ENCODE assay signal across 9 cellular contexts in the genomic region with DNA sequence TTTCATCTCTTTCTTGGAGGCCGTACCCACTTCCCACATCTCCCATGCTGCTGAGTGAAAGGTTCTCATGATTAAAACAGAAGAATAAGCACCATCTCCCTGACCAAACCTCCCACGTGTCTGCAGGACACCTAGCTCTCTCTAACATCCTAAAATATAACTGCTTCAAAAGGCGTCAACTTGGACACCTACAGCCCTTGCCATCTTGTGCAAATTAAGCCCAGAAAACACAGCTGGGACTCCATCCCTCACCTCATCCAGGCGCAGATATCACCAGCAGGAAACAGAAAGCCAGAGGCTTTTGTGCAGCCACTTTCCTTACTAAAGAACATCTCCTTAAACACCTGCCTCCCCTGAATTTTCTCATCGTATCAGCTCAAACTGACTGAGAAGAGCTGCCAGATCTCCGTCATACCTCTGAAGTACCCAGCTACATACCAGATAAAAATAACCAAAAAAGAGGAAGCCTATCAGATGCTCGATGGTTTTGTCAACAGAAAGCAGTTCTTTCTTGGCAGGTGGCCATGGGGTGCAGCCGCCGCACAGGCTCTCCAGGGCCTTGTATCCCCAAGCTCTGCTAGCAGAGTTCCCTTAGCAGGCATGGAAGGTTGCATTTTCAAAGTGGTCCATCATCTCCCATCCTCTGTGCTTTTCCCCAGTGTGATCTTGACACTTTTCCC. TPM values are rescaled to one million over a fixed set of nuclear protein-coding genes. Genes with fewer than 3 reads are reported as not detected.
DNase-seq lines count a peak whose midpoint lies in the region; ATAC-seq, FAIRE-seq and TF ChIP-seq lines count a peak whose summit lies in the region.
"Had no signal": no experiment of that assay in that cellular context is flagged by ENCODE, and none has a peak within 500 bp of the region (broad histone marks: within the 10 kb centered on the region; RNA-seq: fewer than 3 reads in every experiment).

No MANE protein-coding gene starts in this region.

- H3K27me3 Mint-ChIP-seq in activated naive CD8-positive, alpha-beta T cell treated with anti-CD3 and anti-CD28 coated beads, Interleukin-2, amount 50 U/mL, for 24 hours: no peaks in the 10 kb centered on the region
- H3K27me3 Mint-ChIP-seq in glutamatergic neuron (ENCODE audit: unreplicated experiment): no peaks in the 10 kb centered on the region

- H3K27ac Mint-ChIP-seq in activated naive CD8-positive, alpha-beta T cell treated with anti-CD3 and anti-CD28 coated beads, Interleukin-2, amount 50 U/mL, for 24 hours: no peak overlapping the region
- no peak overlapping the region for H3K27ac Mint-ChIP-seq in glutamatergic neuron (ENCODE audit: unreplicated experiment)

- peak; percentile 19 for DNase-seq in GM12892 (ENCODE audit: insufficient read length)
- peak; percentile 32 for DNase-seq in NCI-H345 treated with DMSO at 0.1 percent for 48 hours (lab: John Stamatoyannopoulos, UW; ENCODE audit: unreplicated experiment)
- peak; percentile 21 for DNase-seq in middle frontal gyrus (ENCODE audit: extremely low spot score, low spot score)
- DNase-seq in activated naive CD8-positive, alpha-beta T cell treated with anti-CD3 and anti-CD28 coated beads, Interleukin-2, amount 50 U/mL, for 24 hours: no peak
- no peak for DNase-seq in glutamatergic neuron
- no peak for DNase-seq in ecto neural progenitor cell (ENCODE audit: low spot score)
- DNase-seq in G401 (ENCODE audit: low spot score): no peak
- DNase-seq: activated CD8-positive, alpha-beta memory T cell treated with anti-CD3 and anti-CD28 coated beads, Interleukin-2, amount 50 U/mL, for 4 hours had no signal

- ATAC-seq in HG02678 (IDR thresholded peaks at IDR 0.05; ENCODE audit: unreplicated experiment): peak; percentile 69
- no peak for ATAC-seq in activated naive CD8-positive, alpha-beta T cell treated with anti-CD3 and anti-CD28 coated beads, Interleukin-2, amount 50 U/mL, for 24 hours

- TF ChIP-seq CTCF in glutamatergic neuron (IDR thresholded peaks at IDR 0.05; ENCODE audit: partially characterized antibody, unreplicated experiment): no peak

- in situ Hi-C loops in G401 (cut with HindIII; ENCODE audit: low sequenced_read_pairs): no loop called here

- no peak overlapping the region for H3K4me3 Mint-ChIP-seq in activated naive CD8-positive, alpha-beta T cell treated with anti-CD3 and anti-CD28 coated beads, Interleukin-2, amount 50 U/mL, for 24 hours
- H3K4me3 Mint-ChIP-seq in glutamatergic neuron (ENCODE audit: unreplicated experiment): no peak overlapping the region

- H3K9me3 Mint-ChIP-seq in activated naive CD8-positive, alpha-beta T cell treated with anti-CD3 and anti-CD28 coated beads, Interleukin-2, amount 50 U/mL, for 24 hours: no peaks in the 10 kb centered on the region
- H3K9me3 Mint-ChIP-seq in glutamatergic neuron (ENCODE audit: unreplicated experiment): peaks cover 2% of the 10 kb centered on the region

- no peak for TF ChIP-seq POLR2A in GM12892 (IDR thresholded peaks at IDR 0.05; ENCODE audit: low read depth, low read length)

- H3K4me1 Mint-ChIP-seq in activated naive CD8-positive, alpha-beta T cell treated with anti-CD3 and anti-CD28 coated beads, Interleukin-2, amount 50 U/mL, for 24 hours: peaks cover 34% of the 10 kb centered on the region
- H3K4me1 Mint-ChIP-seq in glutamatergic neuron (ENCODE audit: low read depth, unreplicated experiment): no peaks in the 10 kb centered on the region

- FAIRE-seq in GM12892 (lab: Jason Lieb, UNC): no peak

- H3K36me3 Mint-ChIP-seq in activated naive CD8-positive, alpha-beta T cell treated with anti-CD3 and anti-CD28 coated beads, Interleukin-2, amount 50 U/mL, for 24 hours (ENCODE audit: low read depth): peaks cover 2% of the 10 kb centered on the region
- peaks cover 5% of the 10 kb centered on the region for H3K36me3 Mint-ChIP-seq in glutamatergic neuron (ENCODE audit: unreplicated experiment)

RNA-seq across cellular contexts. Expression of a gene that starts 28.8 kb away (rescaled TPM):
- polyA plus RNA-seq in GM12892 (2012; ENCODE audit: missing spikeins): 2.0 TPM
- 20.0 TPM for total RNA-seq in glutamatergic neuron (ENCODE audit: unreplicated experiment)
- 3.3 and 3.8 TPM in 2 replicates for total RNA-seq in G401 (2014; rRNA removed; shearing (Covaris generic))

Comparison
In these comparisons a context has a peak if more than half of its experiments do, and no peak if none do; other contexts are left out.
1. DNase-seq: peak in GM12892 (single experiment), NCI-H345 treated with DMSO at 0.1 percent for 48 hours (single experiment) and middle frontal gyrus (single experiment); none in activated naive CD8-positive, alpha-beta T cell treated with anti-CD3 and anti-CD28 coated beads, Interleukin-2, amount 50 U/mL, for 24 hours (single experiment), glutamatergic neuron (single experiment), ecto neural progenitor cell (single experiment) and G401 (single experiment).